Comparison of ENCODE assay signal across 14 cellular contexts in the genomic region with DNA sequence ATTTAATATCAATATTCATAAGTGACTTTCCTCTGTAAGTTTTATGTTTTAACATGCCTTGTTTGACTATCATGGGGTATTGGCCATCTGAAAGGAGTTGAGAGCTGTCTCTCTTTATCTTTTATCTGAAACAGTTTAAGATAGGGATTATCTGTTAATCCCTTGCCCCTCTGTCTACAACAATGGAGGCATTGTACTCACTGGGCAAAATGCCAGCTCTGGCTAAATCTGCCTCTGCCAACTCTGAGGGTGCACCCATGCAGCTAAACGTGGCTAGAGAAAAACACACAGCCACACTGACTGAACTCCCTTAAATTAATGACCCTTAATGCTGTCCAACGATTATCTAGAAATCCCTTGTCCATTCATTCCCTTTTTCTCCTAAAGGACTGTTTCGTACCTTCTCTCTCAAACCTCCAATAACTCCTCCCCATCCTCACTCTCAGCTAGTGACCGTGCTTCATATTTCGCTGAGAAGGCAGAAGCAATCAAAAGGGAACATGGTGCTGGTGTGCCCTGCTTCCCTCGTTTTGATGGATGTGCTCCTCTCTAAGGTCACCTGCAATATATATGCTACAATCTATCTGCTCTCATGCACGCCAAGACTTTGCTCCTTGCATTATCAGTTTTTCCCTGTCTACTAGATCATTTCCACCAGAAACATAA. TPM values are rescaled to one million over a fixed set of nuclear protein-coding genes. Genes with fewer than 3 reads are reported as not detected.
DNase-seq lines count a peak whose midpoint lies in the region; ATAC-seq, FAIRE-seq and TF ChIP-seq lines count a peak whose summit lies in the region.
"Had no signal": no experiment of that assay in that cellular context is flagged by ENCODE, and none has a peak within 500 bp of the region (broad histone marks: within the 10 kb centered on the region; RNA-seq: fewer than 3 reads in every experiment).

No MANE protein-coding gene starts in this region.

- TF ChIP-seq CTCF in D721Med (IDR thresholded peaks at IDR 0.05; ENCODE audit: insufficient read depth, missing control alignments) = no peak

- no peak for ATAC-seq in HG03108 (IDR thresholded peaks at IDR 0.05; ENCODE audit: unreplicated experiment)

- no peak for DNase-seq in D721Med (ENCODE audit: insufficient read length, low spot score)
- peak in 2 of 3 experiments; percentile 24 to 59 for DNase-seq in NCI-H1417 (lab: John Stamatoyannopoulos, UW)
- peak; percentile 43 for DNase-seq in SK-MEL-5 (ENCODE audit: low read depth, low spot score)
- DNase-seq in myocyte (ENCODE audit: low read depth) = peak; percentile 27
- no peak for DNase-seq in UCSD-AML1 (lab: John Stamatoyannopoulos, UW; ENCODE audit: unreplicated experiment)
- DNase-seq in SIG-M5 treated with dmso at 0.1 percent for 504 hours (lab: John Stamatoyannopoulos, UW; ENCODE audit: unreplicated experiment) = no peak
- DNase-seq in activated CD4-positive, alpha-beta T cell treated with anti-CD3 and anti-CD28 coated beads, Interleukin-2, amount 50 U/mL, for 48 hours = no peak
- DNase-seq: activated CD4-positive, CD25-positive, alpha-beta regulatory T cell; CD4-positive, alpha-beta T cell; NCI-H446 treated with DMSO at 0.1 percent for 48 hours; SHP77 treated with DMSO at 0.1 percent for 48 hours had no signal

- in situ Hi-C loops in SK-MEL-5 (cut with HindIII; ENCODE audit: low pct_unique_long_range_greater_than_20kb, low sequenced_read_pairs) = no loop called here

- peak; percentile 87 for FAIRE-seq in D721Med (lab: Jason Lieb, UNC)
- FAIRE-seq: endometrium, H1 had no signal

RNA-seq across cellular contexts. Expression of a gene that starts 10.3 kb away (rescaled TPM):
- 4.3 and 4.5 TPM in 2 replicates for total RNA-seq in SK-MEL-5 (2014; rRNA removed; shearing (Covaris generic))
- polyA plus RNA-seq in SK-MEL-5 (2015; cell fraction: cytosol; rRNA removed) = 6.6 and 9.4 TPM in 2 replicates
- polyA plus RNA-seq in SK-MEL-5 (2015; cell fraction: nucleus; rRNA removed) = 178 and 246 TPM in 2 replicates
- total RNA-seq in myocyte = 5.6 and 9.1 TPM in 2 replicates
- polyA plus RNA-seq in myocyte (2012) = 8.1 TPM

Comparison
In these comparisons a context has a peak if more than half of its experiments do, and no peak if none do; other contexts are left out.
1. DNase-seq: peak in NCI-H1417 (2 of 3), SK-MEL-5 (single experiment) and myocyte (single experiment); none in D721Med (single experiment), UCSD-AML1 (single experiment), SIG-M5 treated with dmso at 0.1 percent for 504 hours (single experiment) and activated CD4-positive, alpha-beta T cell treated with anti-CD3 and anti-CD28 coated beads, Interleukin-2, amount 50 U/mL, for 48 hours (0 of 2).